Comparison of ENCODE assay signal across 1 cellular context in genomic region chrX:48676106-48676892, GRCh38.
A peak's percentile ranks its signal among the peaks of the same experiment; 100 is the strongest.
TF ChIP-seq lines count a peak whose summit lies in the region.

No MANE protein-coding gene starts in this region.

TF ChIP-seq in K562, 482 proteins besides CTCF, POLR2A, EP300 and RAD21 (continued from another document and continues in another):
- no peak for TF ChIP-seq ZNF740 (CRISPR knock-in tag; IDR thresholded peaks at IDR 0.05)
- no peak for TF ChIP-seq ZNF740 (tag; IDR thresholded peaks at IDR 0.05)
- TF ChIP-seq SPI1 (IDR thresholded peaks at IDR 0.05; ENCODE audit: borderline replicate concordance, low read depth, low read length): no peak
- TF ChIP-seq HMG20A (CRISPR knock-in tag; conservative IDR thresholded peaks at IDR 0.05): no peak
- TF ChIP-seq ZNF224 (CRISPR knock-in tag; IDR thresholded peaks at IDR 0.05): no peak
- no peak for TF ChIP-seq FOXA1 (IDR thresholded peaks at IDR 0.05; ENCODE audit: borderline replicate concordance)
- no peak for TF ChIP-seq KAT7 (CRISPR knock-in tag; IDR thresholded peaks at IDR 0.05; ENCODE audit: borderline replicate concordance)
- TF ChIP-seq MNT (conservative IDR thresholded peaks at IDR 0.05): peak in 1 of 2 experiments; percentile 71; a peak in 3 of 4 replicates
- 0 out of 2 replicates have a peak, but pooled peaks have one; percentile 35 for TF ChIP-seq ETV1 (tag; conservative IDR thresholded peaks at IDR 0.05; ENCODE audit: low read depth)
- TF ChIP-seq CEBPZ (IDR thresholded peaks at IDR 0.05; ENCODE audit: borderline replicate concordance, low read depth, low read length): no peak
- no peak for TF ChIP-seq FOXM1 (IDR thresholded peaks at IDR 0.05; ENCODE audit: low read depth)
- 0 out of 2 replicates have a peak, but pooled peaks have one; percentile 67 for TF ChIP-seq FOXM1 (CRISPR knock-in tag; IDR thresholded peaks at IDR 0.05; ENCODE audit: low read depth)
- no peak for TF ChIP-seq LEF1 (IDR thresholded peaks at IDR 0.05)
- no peak for TF ChIP-seq FOXJ2 (tag; IDR thresholded peaks at IDR 0.05)
- TF ChIP-seq PHTF2 (CRISPR knock-in tag; IDR thresholded peaks at IDR 0.05): no peak
- TF ChIP-seq SAFB (IDR thresholded peaks at IDR 0.05; ENCODE audit: borderline replicate concordance, low read depth, low read length): no peak
- TF ChIP-seq ASH1L (IDR thresholded peaks at IDR 0.05; ENCODE audit: borderline replicate concordance, low read depth, partially characterized antibody): peak; percentile 53
- no peak for TF ChIP-seq ZNF324 (CRISPR knock-in tag; IDR thresholded peaks at IDR 0.05)
- no peak; a peak in 1 of 4 replicates for TF ChIP-seq KDM1A (IDR thresholded peaks at IDR 0.05)
- peak; percentile 64 for TF ChIP-seq TFAP4 (CRISPR knock-in tag; IDR thresholded peaks at IDR 0.05; ENCODE audit: borderline replicate concordance)
- 0 out of 4 replicates have a peak, but pooled peaks of 1 of the 2 experiments have one; percentile 74 for TF ChIP-seq TEAD1 (CRISPR knock-in tag; IDR thresholded peaks at IDR 0.05)
- no peak for TF ChIP-seq MYBL2 (IDR thresholded peaks at IDR 0.05; ENCODE audit: low read depth)
- no peak for TF ChIP-seq MYBL2 (CRISPR knock-in tag; IDR thresholded peaks at IDR 0.05; ENCODE audit: borderline replicate concordance)
- TF ChIP-seq POLR2H (tag; IDR thresholded peaks at IDR 0.05; ENCODE audit: low read depth): no peak
- TF ChIP-seq CEBPB (tag; IDR thresholded peaks at IDR 0.05): no peak
- TF ChIP-seq MEIS2 (IDR thresholded peaks at IDR 0.05; ENCODE audit: partially characterized antibody): peak; percentile 75
- TF ChIP-seq E2F6 (IDR thresholded peaks at IDR 0.05; ENCODE audit: borderline replicate concordance in 1 of 2, extremely low read depth in 1 of 2, insufficient read depth in 1 of 2, insufficient read length in 1 of 2, low read depth in 1 of 2, low read length in 1 of 2, poor library complexity in 1 of 2, severe bottlenecking in 1 of 2): peak; percentile 22 to 75
- TF ChIP-seq HSF4 (CRISPR knock-in tag; IDR thresholded peaks at IDR 0.05; ENCODE audit: borderline replicate concordance): no peak
- no peak for TF ChIP-seq SIX5 (IDR thresholded peaks at IDR 0.05; ENCODE audit: borderline replicate concordance in 1 of 2, insufficient read depth in 1 of 2, low read depth in 1 of 2, low read length in 2 of 2)
- no peak for TF ChIP-seq THRAP3 (IDR thresholded peaks at IDR 0.05; ENCODE audit: borderline replicate concordance)
- TF ChIP-seq SMAD4 (CRISPR knock-in tag; conservative IDR thresholded peaks at IDR 0.05): no peak
- no peak for TF ChIP-seq ZNF583 (CRISPR knock-in tag; IDR thresholded peaks at IDR 0.05)
- TF ChIP-seq JUNB (CRISPR knock-in tag; conservative IDR thresholded peaks at IDR 0.05): no peak
- no peak for TF ChIP-seq KHSRP (IDR thresholded peaks at IDR 0.05)
- no peak for TF ChIP-seq MEF2A (IDR thresholded peaks at IDR 0.05; ENCODE audit: control insufficient read depth, low read depth, low read length)
- no peak for TF ChIP-seq MCM7 (IDR thresholded peaks at IDR 0.05)
- TF ChIP-seq SMARCA5 (IDR thresholded peaks at IDR 0.05): no peak
- TF ChIP-seq L3MBTL2 (IDR thresholded peaks at IDR 0.05): peak; percentile 71
- no peak for TF ChIP-seq SRF (CRISPR knock-in tag; IDR thresholded peaks at IDR 0.05)
- TF ChIP-seq ZNF785 (CRISPR knock-in tag; IDR thresholded peaks at IDR 0.05): no peak
- peak; percentile 99 for TF ChIP-seq PRDM10 (IDR thresholded peaks at IDR 0.05; ENCODE audit: partially characterized antibody)
- TF ChIP-seq BHLHE40 (IDR thresholded peaks at IDR 0.05; ENCODE audit: low read length): no peak
- no peak for TF ChIP-seq HMGN3 (IDR thresholded peaks at IDR 0.05; ENCODE audit: borderline replicate concordance, extremely low read depth, insufficient read length, low read depth, low read length)
- TF ChIP-seq ZNF717 (CRISPR knock-in tag; IDR thresholded peaks at IDR 0.05): no peak
- peak; percentile 56 for TF ChIP-seq TCF7L2 (IDR thresholded peaks at IDR 0.05; ENCODE audit: low read depth, low read length)
- no peak for TF ChIP-seq TARDBP (IDR thresholded peaks at IDR 0.05)
- TF ChIP-seq NR2C2 (CRISPR knock-in tag; IDR thresholded peaks at IDR 0.05): no peak
- peak; percentile 60; the same call in 1 of the 2 replicates for TF ChIP-seq NR2C2 (tag; IDR thresholded peaks at IDR 0.05)
- TF ChIP-seq KDM4B (IDR thresholded peaks at IDR 0.05; ENCODE audit: borderline replicate concordance in 2 of 2, low read depth in 1 of 2): peak in 1 of 2 experiments; percentile 67; a peak in 2 of 4 replicates
- TF ChIP-seq ZBTB33 (CRISPR knock-in tag; IDR thresholded peaks at IDR 0.05): no peak
- TF ChIP-seq SNAPC5 (CRISPR knock-in tag; IDR thresholded peaks at IDR 0.05): no peak
- peak; percentile 93 for TF ChIP-seq POLR2G (IDR thresholded peaks at IDR 0.05; ENCODE audit: low read depth, low read length)
- TF ChIP-seq ZNF507 (tag; conservative IDR thresholded peaks at IDR 0.05): no peak
- no peak; the same call in 1 of the 2 replicates for TF ChIP-seq ZNF232 (CRISPR knock-in tag; IDR thresholded peaks at IDR 0.05)
- TF ChIP-seq HINFP (tag; conservative IDR thresholded peaks at IDR 0.05; ENCODE audit: low read depth): no peak
- TF ChIP-seq CREM (IDR thresholded peaks at IDR 0.05; ENCODE audit: low read depth): peak; percentile 67
- TF ChIP-seq TBL1XR1 (IDR thresholded peaks at IDR 0.05; ENCODE audit: low read length in 2 of 2): no peak
- TF ChIP-seq SREBF2 (CRISPR knock-in tag; IDR thresholded peaks at IDR 0.05): no peak
- peak; percentile 69 for TF ChIP-seq NFIC (IDR thresholded peaks at IDR 0.05)
